ENCODE assay signal across 25 cellular contexts in genomic region chr17:70739046-70739445, GRCh38.
"Had no signal": no experiment of that assay in that cellular context is flagged by ENCODE, and none has a peak within 500 bp of the region (broad histone marks: within the 10 kb centered on the region; RNA-seq: fewer than 3 reads in every experiment).

No MANE protein-coding gene starts in this region.

- ATAC-seq: stimulated activated effector memory CD8-positive, alpha-beta T cell treated with anti-CD3 and anti-CD28 coated beads, Interleukin-12 subunit alpha, Interleukin-12 subunit beta, amount 100 ng/mL, for 72 hours; stimulated activated memory B cell treated with anti-CD40 and anti-IgM and Interleukin-4, amounts not matched to agents 10 μg/mL and 1 μg/mL and 100 μg/mL, for 72 hours; stimulated activated naive B cell treated with anti-CD40 and anti-IgM and Interleukin-4, amounts not matched to agents 10 μg/mL and 1 μg/mL and 100 μg/mL, for 72 hours; stimulated activated naive CD8-positive, alpha-beta T cell treated with anti-CD3 and anti-CD28 coated beads, Interleukin-15, amount 100 ng/mL, for 72 hours; stimulated activated naive CD8-positive, alpha-beta T cell treated with anti-CD3 and anti-CD28 coated beads, Interleukin-15, Interleukin-2, amounts not matched to agents 100 U/mL and 50 U/mL, for 24 hours; upper lobe of right lung had no signal

- H3K9me3 ChIP-seq: stomach, suprapubic skin, testis, thoracic aorta, thyroid gland, tibial nerve, transverse colon, upper lobe of left lung, upper lobe of right lung, uterus, vagina had no signal

- H3K36me3 ChIP-seq: stomach, suprapubic skin, thoracic aorta, thyroid gland, tibial nerve, transverse colon, upper lobe of left lung, upper lobe of right lung, uterus, vagina had no signal

- H3K4me3 ChIP-seq: stomach, suprapubic skin, testis, thoracic aorta, thyroid gland, tibial nerve, transverse colon, upper lobe of left lung, upper lobe of right lung, uterus, vagina had no signal

- H3K27ac ChIP-seq: stomach, suprapubic skin, testis, thoracic aorta, thyroid gland, tibial nerve, transverse colon, upper lobe of left lung, upper lobe of right lung, uterus, vagina had no signal

- DNase-seq: stimulated activated CD4-positive, alpha-beta T cell treated with anti-CD3 and anti-CD28 coated beads, Interleukin-2, amount 100 ng/mL, for 48 hours; stimulated activated CD4-positive, alpha-beta T cell treated with anti-CD3 and anti-CD28 coated beads, Interleukin-4, amount 100 ng/mL, for 1 hour; stimulated activated CD4-positive, alpha-beta T cell treated with anti-CD3 and anti-CD28 coated beads, Interleukin-4, amount 100 ng/mL, for 24 hours; stimulated activated CD4-positive, alpha-beta T cell treated with anti-CD3 and anti-CD28 coated beads, Interleukin-4, amount 100 ng/mL, for 4 hours; stimulated activated CD8-positive, alpha-beta memory T cell treated with anti-CD3 and anti-CD28 coated beads, Interleukin-4, amount 100 ng/mL, for 48 hours; stimulated activated naive B cell treated with anti-CD40 and anti-IgM and Interleukin-4, amounts not matched to agents 10 μg/mL and 1 μg/mL and 100 μg/mL, for 72 hours; stimulated activated naive CD4-positive, alpha-beta T cell; stimulated activated naive CD4-positive, alpha-beta T cell treated with Interleukin-2 at 50 U/mL for 16 hours; stimulated activated naive CD8-positive, alpha-beta T cell treated with anti-CD3 and anti-CD28 coated beads, Interleukin-15, amount 100 ng/mL, for 72 hours; stimulated activated naive CD8-positive, alpha-beta T cell treated with anti-CD3 and anti-CD28 coated beads, Interleukin-15, Interleukin-2, amounts not matched to agents 100 U/mL and 50 U/mL, for 24 hours; stomach; substantia nigra; testis; thyroid gland; transverse colon; trophoblast cell; upper lobe of left lung; upper lobe of right lung; uterus had no signal

- H3K27me3 ChIP-seq: stomach, testis, thyroid gland, tibial nerve, transverse colon, upper lobe of left lung, upper lobe of right lung, uterus, vagina had no signal

- H3K4me1 ChIP-seq: stomach, suprapubic skin, testis, thyroid gland, tibial nerve, upper lobe of left lung, upper lobe of right lung, uterus, vagina had no signal
